Comparison of ENCODE assay signal across 22 cellular contexts in genomic region chr14:34782031-34782430, GRCh38.
DNase-seq lines count a peak whose midpoint lies in the region; TF ChIP-seq lines count a peak whose summit lies in the region.
"Had no signal": no experiment of that assay in that cellular context is flagged by ENCODE, and none has a peak within 500 bp of the region (broad histone marks: within the 10 kb centered on the region; RNA-seq: fewer than 3 reads in every experiment).

No MANE protein-coding gene starts in this region.

- TF ChIP-seq POLR2A in thyroid gland (IDR thresholded peaks at IDR 0.05), result no peak

- H3K27me3 ChIP-seq in ACC112 (ENCODE audit: insufficient read depth, low read length) (no peaks in the 10 kb centered on the region), thyroid gland (no peaks in the 10 kb centered on the region)
- H3K27me3 ChIP-seq: BE2C, gastrocnemius medialis, neutrophil, SJSA1 had no signal

- DNase-seq in HT1080 (ENCODE audit: low read depth) (peak; percentile 21), cardiac fibroblast (ENCODE audit: low read depth in 2 of 2) (peak; percentile 30 to 52), fibroblast of pulmonary artery (ENCODE audit: low read depth) (peak; percentile 34), NCI-H2029 (lab: John Stamatoyannopoulos, UW) (no peak), thyroid gland (no peak), iPS-NIHi7 (ENCODE audit: extremely low spot score) (no peak), ecto neural progenitor cell (ENCODE audit: low spot score) (no peak)
- DNase-seq: activated CD4-positive, CD25-positive, alpha-beta regulatory T cell; activated naive CD4-positive, alpha-beta T cell treated with anti-CD3 and anti-CD28 coated beads, Interleukin-2, amount 50 U/mL, for 16 hours; amygdala; BE2C; DMS153; gastrocnemius medialis; hippocampal formation; immature natural killer cell; NCI-H1092 treated with DMSO at 0.1 percent for 48 hours; NCI-H187; NCI-H2171 treated with DMSO at 0.1 percent for 48 hours; stimulated activated naive CD8-positive, alpha-beta T cell treated with anti-CD3 and anti-CD28 coated beads, Interleukin-15, Interleukin-2, amounts not matched to agents 100 U/mL and 50 U/mL, for 24 hours had no signal

- H3K9me3 ChIP-seq in thyroid gland, result no peaks in the 10 kb centered on the region
- H3K9me3 ChIP-seq: BE2C, gastrocnemius medialis, neutrophil, SJSA1 had no signal

- H3K36me3 ChIP-seq in ACC112 (ENCODE audit: insufficient read depth, low read length) (peaks cover 32% of the 10 kb centered on the region), thyroid gland (peaks cover 4 to 7% of the 10 kb centered on the region in 2 donors)

- TF ChIP-seq CTCF in cardiac fibroblast (IDR thresholded peaks at IDR 0.05; ENCODE audit: low read depth, low read length) (no peak), fibroblast of pulmonary artery (IDR thresholded peaks at IDR 0.05; ENCODE audit: low read length, missing control alignments) (no peak), thyroid gland (IDR thresholded peaks at IDR 0.05) (no peak)

- peaks cover 15% of the 10 kb centered on the region for H3K79me2 ChIP-seq in ACC112 (ENCODE audit: control insufficient read depth, insufficient read depth, low read length, unreplicated experiment)

- H3K4me3 ChIP-seq in ACC112 (ENCODE audit: low read depth, low read length) (peak overlapping the region; percentile 64), cardiac fibroblast (replicated peaks in 1 of 2; ENCODE audit: low read depth in 2 of 2, low read length in 2 of 2) (peak overlapping the region in 1 of 2 donors; percentile 9), fibroblast of pulmonary artery (replicated peaks; ENCODE audit: low read depth, low read length) (no peak overlapping the region), thyroid gland (replicated peaks in 1 of 3) (no peak overlapping the region)
- H3K4me3 ChIP-seq: gastrocnemius medialis, SJSA1 had no signal

- peaks cover 33% of the 10 kb centered on the region for H3K4me1 ChIP-seq in ACC112 (ENCODE audit: control insufficient read depth, insufficient read depth, low read length, unreplicated experiment)
- no peaks in the 10 kb centered on the region for H3K4me1 ChIP-seq in thyroid gland
- H3K4me1 ChIP-seq: BE2C, gastrocnemius medialis, SJSA1 had no signal

- H2AFZ ChIP-seq in ACC112 (ENCODE audit: low read length, unreplicated experiment), result no peak overlapping the region

- peak overlapping the region; percentile 80 for H3K27ac ChIP-seq in ACC112 (ENCODE audit: low read depth, low read length)
- H3K27ac ChIP-seq in thyroid gland, result no peak overlapping the region
- H3K27ac ChIP-seq: gastrocnemius medialis had no signal

- 93 to 94% methylated on average over 2 of the region's 2 CpGs for WGBS in thyroid gland, 2 donors

- intact Hi-C loops in thyroid gland (cut with DNase I), result no loop called here

Comparison
In these comparisons a context has a peak if more than half of its experiments do, and no peak if none do; other contexts are left out.
1. DNase-seq: peak in HT1080 (single experiment), cardiac fibroblast (2 of 2) and fibroblast of pulmonary artery (single experiment); none in NCI-H2029 (single experiment), thyroid gland (0 of 2), iPS-NIHi7 (single experiment) and ecto neural progenitor cell (single experiment).